19 cellular contexts compared by ENCODE assay signal in genomic region chr5:141596867-141597266, GRCh38. TPM values are rescaled to one million over a fixed set of nuclear protein-coding genes. Genes with fewer than 3 reads are reported as not detected.
DNase-seq lines count a peak whose midpoint lies in the region; ATAC-seq and TF ChIP-seq lines count a peak whose summit lies in the region.
"Had no signal": no experiment of that assay in that cellular context is flagged by ENCODE, and none has a peak within 500 bp of the region (broad histone marks: within the 10 kb centered on the region; RNA-seq: fewer than 3 reads in every experiment).

No MANE protein-coding gene starts in this region.

- peaks cover 59% of the 10 kb centered on the region for H3K4me1 Mint-ChIP-seq in T-helper 1 cell treated with Interleukin-12 subunit alpha and Interleukin-12 subunit beta and Interleukin-4 antibody, amounts not matched to agents 30 μg/mL and 1 μg/mL, for 36 hours (ENCODE audit: low read depth)
- peaks cover 62 to 86% (median 74%) of the 10 kb centered on the region in 4 donors for H3K4me1 Mint-ChIP-seq in CD4-positive, alpha-beta memory T cell
- H3K4me1 Mint-ChIP-seq in activated CD8-positive, alpha-beta T cell treated with anti-CD3 and anti-CD28 coated beads for 36 hours (ENCODE audit: low read depth): peaks cover 67% of the 10 kb centered on the region
- peaks cover 45 to 87% (median 75%) of the 10 kb centered on the region in 7 donors for H3K4me1 Mint-ChIP-seq in naive thymus-derived CD4-positive, alpha-beta T cell
- H3K4me1 Mint-ChIP-seq: endodermal cell had no signal

- no peaks in the 10 kb centered on the region for H3K9me3 Mint-ChIP-seq in T-helper 1 cell treated with Interleukin-12 subunit alpha and Interleukin-12 subunit beta and Interleukin-4 antibody, amounts not matched to agents 30 μg/mL and 1 μg/mL, for 36 hours
- no peaks in the 10 kb centered on the region for H3K9me3 Mint-ChIP-seq in CD4-positive, alpha-beta memory T cell
- H3K9me3 Mint-ChIP-seq in activated CD8-positive, alpha-beta T cell treated with anti-CD3 and anti-CD28 coated beads for 36 hours: peaks cover 1% of the 10 kb centered on the region
- no peaks in the 10 kb centered on the region for H3K9me3 Mint-ChIP-seq in naive thymus-derived CD4-positive, alpha-beta T cell
- H3K9me3 Mint-ChIP-seq: endodermal cell had no signal

- no peaks in the 10 kb centered on the region for H3K9me3 ChIP-seq in CD4-positive, alpha-beta memory T cell (ENCODE audit: control insufficient read depth in 1 of 2, low read length in 2 of 2)
- H3K9me3 ChIP-seq in naive thymus-derived CD4-positive, alpha-beta T cell (ENCODE audit: control insufficient read depth in 2 of 3, low read length in 3 of 3): no peaks in the 10 kb centered on the region
- H3K9me3 ChIP-seq in SJCRH30 (replicated peaks): no peaks in the 10 kb centered on the region
- H3K9me3 ChIP-seq: ascending aorta, prostate gland had no signal

- H3K4me3 ChIP-seq in CD4-positive, alpha-beta memory T cell (ENCODE audit: low read length in 2 of 2): no peak overlapping the region
- H3K4me3 ChIP-seq in naive thymus-derived CD4-positive, alpha-beta T cell (ENCODE audit: low read length): no peak overlapping the region
- no peak overlapping the region for H3K4me3 ChIP-seq in SJCRH30
- H3K4me3 ChIP-seq: ascending aorta, heart right ventricle, prostate gland, smooth muscle cell had no signal

- H3K27ac ChIP-seq in CD4-positive, alpha-beta memory T cell (ENCODE audit: low read depth, low read length): no peak overlapping the region
- no peak overlapping the region for H3K27ac ChIP-seq in naive thymus-derived CD4-positive, alpha-beta T cell (ENCODE audit: low read depth, low read length)
- H3K27ac ChIP-seq in SJCRH30: no peak overlapping the region
- H3K27ac ChIP-seq: 22Rv1, prostate gland had no signal

- H3K27me3 Mint-ChIP-seq in T-helper 1 cell treated with Interleukin-12 subunit alpha and Interleukin-12 subunit beta and Interleukin-4 antibody, amounts not matched to agents 30 μg/mL and 1 μg/mL, for 36 hours (ENCODE audit: low read depth): no peaks in the 10 kb centered on the region
- no peaks in the 10 kb centered on the region for H3K27me3 Mint-ChIP-seq in CD4-positive, alpha-beta memory T cell
- H3K27me3 Mint-ChIP-seq in activated CD8-positive, alpha-beta T cell treated with anti-CD3 and anti-CD28 coated beads for 36 hours: no peaks in the 10 kb centered on the region
- no peaks in the 10 kb centered on the region for H3K27me3 Mint-ChIP-seq in naive thymus-derived CD4-positive, alpha-beta T cell

- peak overlapping the region; percentile 19 for H3K4me3 Mint-ChIP-seq in T-helper 1 cell treated with Interleukin-12 subunit alpha and Interleukin-12 subunit beta and Interleukin-4 antibody, amounts not matched to agents 30 μg/mL and 1 μg/mL, for 36 hours
- peak overlapping the region in 6 of 8 donors; percentile 30 to 69 (median 61) for H3K4me3 Mint-ChIP-seq in CD4-positive, alpha-beta memory T cell
- no peak overlapping the region for H3K4me3 Mint-ChIP-seq in activated CD8-positive, alpha-beta T cell treated with anti-CD3 and anti-CD28 coated beads for 36 hours
- H3K4me3 Mint-ChIP-seq in naive thymus-derived CD4-positive, alpha-beta T cell: peak overlapping the region in 6 of 10 donors; percentile 2 to 64 (median 14)
- H3K4me3 Mint-ChIP-seq: endodermal cell had no signal

- no peak for TF ChIP-seq CTCF in activated CD8-positive, alpha-beta T cell treated with anti-CD3 and anti-CD28 coated beads for 36 hours (IDR thresholded peaks at IDR 0.05)

- intact Hi-C loops in CD4-positive, alpha-beta memory T cell (cut with micrococcal nuclease): no loop called here
- intact Hi-C loops in activated CD8-positive, alpha-beta T cell treated with anti-CD3 and anti-CD28 coated beads for 36 hours (cut with micrococcal nuclease): no loop called here
- intact Hi-C loops in naive thymus-derived CD4-positive, alpha-beta T cell (cut with micrococcal nuclease): loop anchor here (1.0 to 5.0 kb wide), 2 partner anchors 8 to 760 kb away; no protein-coding TSS in a partner anchor

- POLR2A ChIA-PET in CD4-positive, alpha-beta memory T cell (lab: Charles Lee; ENCODE audit: partially characterized antibody): interaction anchor here (0.8 to 14.5 kb wide), 6 partner anchors 10 to 40 kb away, joined by 3 to 314 read pairs (median 4); partner anchors contain the start of genes DIAPH1 and RELL2
- POLR2A ChIA-PET in activated CD8-positive, alpha-beta T cell treated with anti-CD3 and anti-CD28 coated beads for 36 hours (lab: Charles Lee): interaction anchor here (1.0 to 2.6 kb wide), 2 partner anchors 12 to 23 kb away, joined by 3 to 9 read pairs; no protein-coding TSS in a partner anchor
- POLR2A ChIA-PET in naive thymus-derived CD4-positive, alpha-beta T cell (lab: Charles Lee): interaction anchor here (1.3 to 3.3 kb wide), 4 partner anchors 10 to 39 kb away, joined by 5 to 15 read pairs (median 12); partner anchors contain the start of genes DIAPH1, HDAC3 and RELL2

- peaks cover 8% of the 10 kb centered on the region for H3K36me3 ChIP-seq in CD4-positive, alpha-beta memory T cell (ENCODE audit: insufficient read depth, low read length)
- peaks cover 0 to 8% (median 7%) of the 10 kb centered on the region in 3 experiments for H3K36me3 ChIP-seq in naive thymus-derived CD4-positive, alpha-beta T cell (ENCODE audit: control insufficient read depth in 2 of 3, insufficient read depth in 3 of 3, low read length in 3 of 3)
- peaks cover 8% of the 10 kb centered on the region for H3K36me3 ChIP-seq in SJCRH30
- H3K36me3 ChIP-seq: ascending aorta, prostate gland had no signal

- DNase-seq in T-helper 1 cell: no peak
- no peak for DNase-seq in CD4-positive, alpha-beta memory T cell
- no peak for DNase-seq in activated CD8-positive, alpha-beta T cell treated with anti-CD3 and anti-CD28 coated beads for 36 hours
- DNase-seq in naive thymus-derived CD4-positive, alpha-beta T cell: no peak
- no peak for DNase-seq in stimulated activated CD4-positive, alpha-beta T cell treated with anti-CD3 and anti-CD28 coated beads, Interleukin-12 subunit alpha, Interleukin-12 subunit beta, amount 100 ng/mL, for 4 hours
- DNase-seq in SJCRH30: no peak
- DNase-seq: DMS153; endodermal cell; heart right ventricle; NCI-H1417; NCI-H526 treated with DMSO at 0.1 percent for 48 hours; SIG-M5; stimulated activated CD8-positive, alpha-beta memory T cell treated with anti-CD3 and anti-CD28 coated beads, Interleukin-4, amount 100 ng/mL, for 48 hours had no signal

- CTCF ChIA-PET in CD4-positive, alpha-beta memory T cell (lab: Charles Lee; ENCODE audit: partially characterized antibody): interaction anchor here (1.5 to 2.4 kb wide), 5 partner anchors 10 to 40 kb away, joined by 5 to 56 read pairs (median 6); partner anchors contain the start of genes DIAPH1, HDAC3 and RELL2
- CTCF ChIA-PET in activated CD8-positive, alpha-beta T cell treated with anti-CD3 and anti-CD28 coated beads for 36 hours (lab: Charles Lee): interaction anchor here (0.9 to 5.2 kb wide), 4 partner anchors 23 to 40 kb away, joined by 3 to 47 read pairs (median 20); partner anchors contain the start of genes DIAPH1, HDAC3 and RELL2
- CTCF ChIA-PET in naive thymus-derived CD4-positive, alpha-beta T cell (lab: Charles Lee): interaction anchor here (1.0 to 2.7 kb wide), 4 partner anchors 10 to 1116 kb away, joined by 3 to 9 read pairs (median 4); partner anchors contain the start of gene DIAPH1

- no peaks in the 10 kb centered on the region for H3K27me3 ChIP-seq in CD4-positive, alpha-beta memory T cell (ENCODE audit: insufficient read depth, low read length)
- no peaks in the 10 kb centered on the region for H3K27me3 ChIP-seq in naive thymus-derived CD4-positive, alpha-beta T cell (ENCODE audit: control insufficient read depth in 2 of 2, insufficient read depth in 2 of 2, low read length in 2 of 2)
- no peaks in the 10 kb centered on the region for H3K27me3 ChIP-seq in SJCRH30
- H3K27me3 ChIP-seq: ascending aorta, heart right ventricle had no signal

- ATAC-seq in activated CD8-positive, alpha-beta T cell treated with anti-CD3 and anti-CD28 coated beads for 36 hours: no peak
- no peak for ATAC-seq in naive thymus-derived CD4-positive, alpha-beta T cell
- no peak for ATAC-seq in HG02973 (IDR thresholded peaks at IDR 0.05; ENCODE audit: unreplicated experiment)

- H3K27ac Mint-ChIP-seq in T-helper 1 cell treated with Interleukin-12 subunit alpha and Interleukin-12 subunit beta and Interleukin-4 antibody, amounts not matched to agents 30 μg/mL and 1 μg/mL, for 36 hours: peak overlapping the region; percentile 37
- peak overlapping the region; percentile 33 to 94 (median 81) for H3K27ac Mint-ChIP-seq in CD4-positive, alpha-beta memory T cell
- H3K27ac Mint-ChIP-seq in activated CD8-positive, alpha-beta T cell treated with anti-CD3 and anti-CD28 coated beads for 36 hours: peak overlapping the region; percentile 69
- peak overlapping the region; percentile 6 to 88 (median 74) for H3K27ac Mint-ChIP-seq in naive thymus-derived CD4-positive, alpha-beta T cell

- peaks cover 90% of the 10 kb centered on the region for H3K4me1 ChIP-seq in CD4-positive, alpha-beta memory T cell (ENCODE audit: insufficient read depth, low read length)
- peaks cover 55 to 62% of the 10 kb centered on the region in 2 donors for H3K4me1 ChIP-seq in naive thymus-derived CD4-positive, alpha-beta T cell (ENCODE audit: control insufficient read depth in 2 of 2, insufficient read depth in 2 of 2, low read length in 2 of 2)
- no peaks in the 10 kb centered on the region for H3K4me1 ChIP-seq in SJCRH30
- H3K4me1 ChIP-seq: prostate gland had no signal

- H3K36me3 Mint-ChIP-seq in T-helper 1 cell treated with Interleukin-12 subunit alpha and Interleukin-12 subunit beta and Interleukin-4 antibody, amounts not matched to agents 30 μg/mL and 1 μg/mL, for 36 hours (ENCODE audit: low read depth): peaks cover 8% of the 10 kb centered on the region
- peaks cover 11 to 34% of the 10 kb centered on the region in 2 donors for H3K36me3 Mint-ChIP-seq in CD4-positive, alpha-beta memory T cell
- peaks cover 33% of the 10 kb centered on the region for H3K36me3 Mint-ChIP-seq in activated CD8-positive, alpha-beta T cell treated with anti-CD3 and anti-CD28 coated beads for 36 hours (ENCODE audit: low read depth)
- peaks cover 0 to 20% (median 13%) of the 10 kb centered on the region in 5 donors for H3K36me3 Mint-ChIP-seq in naive thymus-derived CD4-positive, alpha-beta T cell

RNA-seq across cellular contexts. Expression of gene DIAPH1, which starts 21.9 kb away (rescaled TPM):
- 100 to 1,000 TPM; 211 TPM for total RNA-seq in CD4-positive, alpha-beta memory T cell
- polyA plus RNA-seq in CD4-positive, alpha-beta memory T cell: 100 to 1,000 TPM in 1 of 2 donors, 10 to 100 TPM in 1; 81.5 to 145 TPM
- 100 to 1,000 TPM; 209 to 218 TPM for total RNA-seq in activated CD8-positive, alpha-beta T cell treated with anti-CD3 and anti-CD28 coated beads for 36 hours
- total RNA-seq in naive thymus-derived CD4-positive, alpha-beta T cell: 100 to 1,000 TPM; 163 to 278 (median 173) TPM
- polyA plus RNA-seq in naive thymus-derived CD4-positive, alpha-beta T cell: 100 to 1,000 TPM in 1 of 2 donors, 10 to 100 TPM in 1; 89.7 to 105 TPM
- total RNA-seq in SJCRH30 (2014; rRNA removed; shearing (Covaris generic)): 54.4 and 56.2 TPM in 2 replicates

RNA-seq across cellular contexts. Expression of gene HDAC3, which starts 39.8 kb away (rescaled TPM):
- 10 to 100 TPM; 85.1 to 91.0 TPM for total RNA-seq in CD4-positive, alpha-beta memory T cell
- 100 to 1,000 TPM in 1 of 2 donors, 10 to 100 TPM in 1; 92.8 to 137 TPM for polyA plus RNA-seq in CD4-positive, alpha-beta memory T cell
- 10 to 100 TPM; 94.8 to 98.3 TPM for total RNA-seq in activated CD8-positive, alpha-beta T cell treated with anti-CD3 and anti-CD28 coated beads for 36 hours
- total RNA-seq in naive thymus-derived CD4-positive, alpha-beta T cell: 10 to 100 TPM; 70.0 to 92.8 (median 79.0) TPM
- polyA plus RNA-seq in naive thymus-derived CD4-positive, alpha-beta T cell: 100 to 1,000 TPM; 100 to 102 TPM
- total RNA-seq in SJCRH30 (2014; rRNA removed; shearing (Covaris generic)): 102 and 110 TPM in 2 replicates

RNA-seq across cellular contexts. Expression of gene RELL2, which starts 39.9 kb away (rescaled TPM):
- 10 to 100 TPM; 20.4 to 21.3 TPM for total RNA-seq in CD4-positive, alpha-beta memory T cell
- polyA plus RNA-seq in CD4-positive, alpha-beta memory T cell: 1 to 10 TPM; 3.0 to 5.4 TPM
- 10 to 100 TPM; 31.4 to 35.6 TPM for total RNA-seq in activated CD8-positive, alpha-beta T cell treated with anti-CD3 and anti-CD28 coated beads for 36 hours
- total RNA-seq in naive thymus-derived CD4-positive, alpha-beta T cell: 10 to 100 TPM; 14.3 to 21.7 (median 17.5) TPM
- 1 to 10 TPM; 1.8 to 3.4 TPM for polyA plus RNA-seq in naive thymus-derived CD4-positive, alpha-beta T cell
- 1.7 and 2.1 TPM in 2 replicates for total RNA-seq in SJCRH30 (2014; rRNA removed; shearing (Covaris generic))

RNA-seq across cellular contexts. Expression of gene FCHSD1, which starts 54.4 kb away (rescaled TPM):
- total RNA-seq in CD4-positive, alpha-beta memory T cell: 100 to 1,000 TPM; 106 to 110 TPM
- polyA plus RNA-seq in CD4-positive, alpha-beta memory T cell: 1 to 10 TPM; 7.1 to 9.9 TPM
- total RNA-seq in activated CD8-positive, alpha-beta T cell treated with anti-CD3 and anti-CD28 coated beads for 36 hours: 10 to 100 TPM; 30.1 to 31.8 TPM
- 10 to 100 TPM; 69.6 to 96.1 (median 92.3) TPM for total RNA-seq in naive thymus-derived CD4-positive, alpha-beta T cell
- 1 to 10 TPM; 4.9 to 7.7 TPM for polyA plus RNA-seq in naive thymus-derived CD4-positive, alpha-beta T cell
- total RNA-seq in SJCRH30 (2014; rRNA removed; shearing (Covaris generic)): 2.0 and 2.1 TPM in 2 replicates

Comparison
In these comparisons a context has a peak if more than half of its experiments do, and no peak if none do; other contexts are left out.
1. intact Hi-C loops: an anchor here in naive thymus-derived CD4-positive, alpha-beta T cell (1.0 to 5.0 kb wide); none called in CD4-positive, alpha-beta memory T cell and activated CD8-positive, alpha-beta T cell treated with anti-CD3 and anti-CD28 coated beads for 36 hours.